ENCODE assay signal across 24 cellular contexts in genomic region chr22:20729194-20729593, GRCh38. TPM values are rescaled to one million over a fixed set of nuclear protein-coding genes. Genes with fewer than 3 reads are reported as not detected.
DNase-seq lines count a peak whose midpoint lies in the region; ATAC-seq, FAIRE-seq and TF ChIP-seq lines count a peak whose summit lies in the region.
"Had no signal": no experiment of that assay in that cellular context is flagged by ENCODE, and none has a peak within 500 bp of the region (broad histone marks: within the 10 kb centered on the region; RNA-seq: fewer than 3 reads in every experiment).

No MANE protein-coding gene starts in this region.

- RAD21 ChIA-PET in HCT116 (lab: Charles Lee; ENCODE audit: low non-redundant PET in 1 of 2, low total read pairs in 2 of 2, uncharacterized antibody in 2 of 2, unreplicated experiment in 2 of 2), result no interaction called here

- intact Hi-C loops in left ventricle myocardium superior (cut with micrococcal nuclease) (no loop called here), left ventricle myocardium inferior (cut with micrococcal nuclease) (no loop called here), HCT116 (cut with micrococcal nuclease) (no loop called here), dorsolateral prefrontal cortex (cut with DNase I) (no loop called here)

- H2AFZ ChIP-seq in HCT116 (ENCODE audit: low read depth, low read length, poor library complexity, severe bottlenecking), result no peak overlapping the region

- no peak overlapping the region for H3K4me3 ChIP-seq in left ventricle myocardium inferior
- no peak overlapping the region for H3K4me3 ChIP-seq in HCT116 (replicated peaks in 1 of 2; ENCODE audit: low read depth in 1 of 2, low read length in 2 of 2)
- H3K4me3 ChIP-seq in dorsolateral prefrontal cortex, result no peak overlapping the region
- H3K4me3 ChIP-seq: SJSA1 had no signal

- H3K27me3 ChIP-seq in left ventricle myocardium inferior (ENCODE audit: low read depth) (no peaks in the 10 kb centered on the region), HCT116 (ENCODE audit: insufficient read depth, low read length) (no peaks in the 10 kb centered on the region), dorsolateral prefrontal cortex (no peaks in the 10 kb centered on the region)
- H3K27me3 ChIP-seq: SJSA1 had no signal

- no peak for FAIRE-seq in frontal cortex (lab: Jason Lieb, UNC)
- FAIRE-seq: GM12892 had no signal

- ATAC-seq in left ventricle myocardium superior, result peak; percentile 39
- peak; percentile 44; the same call in 1 of the 2 replicates for ATAC-seq in HCT116
- ATAC-seq: PC-3 had no signal

- H4K20me1 ChIP-seq in HCT116 (ENCODE audit: insufficient read depth), result no peaks in the 10 kb centered on the region

- H3K9me2 ChIP-seq in HCT116 (ENCODE audit: insufficient read depth), result no peaks in the 10 kb centered on the region

- H3K36me3 ChIP-seq in left ventricle myocardium inferior, result peaks cover 65% of the 10 kb centered on the region
- peaks cover 0 to 7% of the 10 kb centered on the region in 2 experiments; a peak in 3 of 4 replicates for H3K36me3 ChIP-seq in HCT116 (ENCODE audit: control insufficient read depth in 1 of 2, insufficient read depth in 2 of 2, low read length in 2 of 2)

- H3K9me3 ChIP-seq in left ventricle myocardium inferior (replicated peaks) (no peaks in the 10 kb centered on the region), HCT116 (ENCODE audit: control insufficient read depth in 1 of 2, insufficient read depth in 1 of 2, low read depth in 1 of 2, low read length in 2 of 2) (no peaks in the 10 kb centered on the region)
- H3K9me3 ChIP-seq: Caco-2, SJSA1 had no signal

- DNase-seq in left ventricle myocardium superior (peak; percentile 38), left ventricle myocardium inferior (no peak), HCT116 (ENCODE audit: low read depth, low spot score) (no peak), dorsolateral prefrontal cortex (peak in 3 of 10 donors; percentile 47 to 74 (median 49)), ecto neural progenitor cell (ENCODE audit: low spot score) (no peak), frontal cortex (ENCODE audit: low spot score in 2 of 2) (no peak), A172 (ENCODE audit: low spot score) (no peak)
- DNase-seq: Caco-2; CD4-positive, alpha-beta memory T cell; DMS79 treated with DMSO at 0.1 percent for 48 hours; MM.1S; NCI-H1048; NCI-H1417; NCI-H2029 treated with DMSO at 0.1 percent for 48 hours; NCI-H345; NCI-H524 treated with DMSO at 0.1 percent for 48 hours; NCI-H82; NK-92 treated with Interleukin-12 subunit alpha and Interleukin-12 subunit beta, amount 100 ng/mL, for 24 hours; PC-3 had no signal

- H3K27ac ChIP-seq in left ventricle myocardium inferior (replicated peaks) (no peak overlapping the region), HCT116 (ENCODE audit: low read depth, low read length) (no peak overlapping the region), dorsolateral prefrontal cortex (peak overlapping the region in 45 of 59 donors; percentile 5 to 85 (median 48))
- H3K27ac ChIP-seq: KMS-11, SJSA1 had no signal

- H3K4me2 ChIP-seq in HCT116 (ENCODE audit: low read length), result no peak overlapping the region
- H3K4me2 ChIP-seq: KMS-11 had no signal

- H3K79me2 ChIP-seq in HCT116 (ENCODE audit: insufficient read depth, low read length), result no peaks in the 10 kb centered on the region

- peaks cover 9% of the 10 kb centered on the region for H3K4me1 ChIP-seq in left ventricle myocardium inferior
- H3K4me1 ChIP-seq in HCT116 (ENCODE audit: control insufficient read depth in 1 of 2, insufficient read depth in 2 of 2, low read length in 2 of 2), result no peaks in the 10 kb centered on the region
- H3K4me1 ChIP-seq: Caco-2, SJSA1 had no signal

- TF ChIP-seq CTCF in left ventricle myocardium inferior (IDR thresholded peaks at IDR 0.05; ENCODE audit: borderline replicate concordance) (no peak), HCT116 (IDR thresholded peaks at IDR 0.05 in 2 of 3, conservative IDR thresholded peaks at IDR 0.05 in 1 of 3; ENCODE audit: borderline replicate concordance in 1 of 3, insufficient read depth in 1 of 3, low read depth in 2 of 3, low read length in 2 of 3) (no peak), dorsolateral prefrontal cortex (IDR thresholded peaks at IDR 0.05 in 54 of 56, conservative IDR thresholded peaks at IDR 0.05 in 2 of 56; ENCODE audit: low read depth in 1 of 56, partially characterized antibody in 56 of 56) (no peak)

- TF ChIP-seq RAD21 in HCT116 (IDR thresholded peaks at IDR 0.05; ENCODE audit: low read depth), result no peak

- no peak for TF ChIP-seq POLR2A in HCT116 (IDR thresholded peaks at IDR 0.05; ENCODE audit: borderline replicate concordance, extremely low read depth, insufficient read depth, insufficient read length)

- no peak overlapping the region for H3K9ac ChIP-seq in HCT116 (ENCODE audit: low read length)
- H3K9ac ChIP-seq: KMS-11 had no signal

- BruUV-seq in HCT116 (replicated peaks; lab: Mats Ljungman, UMichigan), result no TSS peak

- POLR2A ChIA-PET in HCT116 (lab: Charles Lee), result no interaction called here

- CTCF ChIA-PET in HCT116 (lab: Charles Lee), result interaction anchor here (1.1 kb wide), 1 partner anchor 13 kb away, joined by 3 read pairs; no protein-coding TSS in a partner anchor

TF ChIP-seq in HCT116, 20 proteins besides CTCF, POLR2A, EP300 and RAD21:
- TF ChIP-seq SRF (IDR thresholded peaks at IDR 0.05; ENCODE audit: low read depth), result no peak

RNA-seq across cellular contexts. Expression of gene SERPIND1, which starts 44.7 kb away (rescaled TPM):
- total RNA-seq in left ventricle myocardium superior (not detected), left ventricle myocardium inferior (0.16 TPM), HCT116 (2021; ENCODE audit: unreplicated experiment) (0.25 TPM), dorsolateral prefrontal cortex (1 to 10 TPM in 26 of 120 experiments, under 1 TPM in 70, not detected in 24; 0.11 to 4.7 (median 0.61) TPM), frontal cortex (4.5 TPM)
- 0.03 TPM in 1 of 2 replicates, not detected in the other for polyA plus RNA-seq in HCT116 (2012)
- total RNA-seq in A172 (2014; rRNA removed; shearing (Covaris generic)), result not detected in 2 replicates
- total RNA-seq: CD4-positive, alpha-beta memory T cell; H4; HT-29; SJSA1 had no signal

Comparison
In these comparisons a context has a peak if more than half of its experiments do, and no peak if none do; other contexts are left out.
1. H3K27ac ChIP-seq: peak in dorsolateral prefrontal cortex (45 of 59); none in left ventricle myocardium inferior (single experiment) and HCT116 (single experiment).